3 cellular contexts compared by ENCODE assay signal in the genomic region with DNA sequence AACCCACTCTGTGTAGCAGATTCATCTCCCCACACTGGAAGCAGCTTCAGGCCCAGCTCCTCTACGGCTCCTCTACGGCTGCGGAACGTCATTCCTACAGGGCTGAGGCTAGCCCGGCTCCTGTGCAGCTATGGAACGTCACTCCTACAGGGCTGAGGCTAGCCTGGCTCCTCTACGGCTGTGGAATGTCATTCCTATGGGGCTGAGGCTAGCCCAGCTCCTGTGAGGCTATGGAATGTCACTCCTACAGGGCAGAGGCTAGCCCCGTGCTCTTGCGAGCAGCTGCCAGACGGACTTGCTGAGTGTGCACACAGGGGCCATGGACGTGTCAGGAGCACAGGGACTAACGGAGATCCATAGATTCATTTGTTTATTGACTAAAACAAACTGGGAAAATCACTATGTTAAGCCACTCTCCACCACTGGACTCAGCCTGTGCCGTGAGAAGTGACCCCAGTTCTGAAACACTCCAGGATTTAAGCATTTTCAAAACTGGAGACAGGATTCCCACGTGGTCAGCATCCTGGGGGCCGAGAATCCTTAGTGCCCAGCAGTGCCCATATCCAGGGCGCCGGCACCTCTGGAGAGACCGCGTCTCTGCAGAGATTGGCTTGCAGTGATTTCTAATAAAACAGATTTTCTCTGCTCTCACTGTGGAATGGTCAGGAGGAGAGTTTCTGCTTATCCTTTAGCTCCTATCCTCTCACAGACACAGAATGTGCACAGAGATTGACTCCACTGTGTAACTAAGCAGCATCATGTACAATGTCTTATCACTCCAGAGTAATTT.
TF ChIP-seq lines count a peak whose summit lies in the region.

No MANE protein-coding gene starts in this region.

TF ChIP-seq in A549, 52 proteins besides CTCF, POLR2A, EP300 and RAD21:
- TF ChIP-seq MAFK (IDR thresholded peaks at IDR 0.05; ENCODE audit: partially characterized antibody) (peak; percentile 12), ZFP36 (IDR thresholded peaks at IDR 0.05; ENCODE audit: borderline replicate concordance, partially characterized antibody) (no peak)

TF ChIP-seq in WTC11, 78 proteins besides CTCF, POLR2A, EP300 and RAD21:
- TF ChIP-seq SMAD4 (CRISPR knock-in tag; IDR thresholded peaks at IDR 0.05) (no peak), SMAD3 (CRISPR knock-in tag; IDR thresholded peaks at IDR 0.05; ENCODE audit: borderline replicate concordance) (no peak), ELF4 (CRISPR knock-in tag; IDR thresholded peaks at IDR 0.05; ENCODE audit: low read depth) (no peak), SP1 (CRISPR knock-in tag; conservative IDR thresholded peaks at IDR 0.05) (no peak), IRF1 (CRISPR knock-in tag; IDR thresholded peaks at IDR 0.05) (no peak), ZNF317 (CRISPR knock-in tag; IDR thresholded peaks at IDR 0.05; ENCODE audit: borderline replicate concordance, low read depth) (no peak), ZNF671 (CRISPR knock-in tag; IDR thresholded peaks at IDR 0.05) (no peak), TP53 (CRISPR knock-in tag; IDR thresholded peaks at IDR 0.05) (no peak), RORB (CRISPR knock-in tag; IDR thresholded peaks at IDR 0.05) (no peak), RELA (CRISPR knock-in tag; IDR thresholded peaks at IDR 0.05; ENCODE audit: borderline replicate concordance) (no peak), SOX15 (CRISPR knock-in tag; IDR thresholded peaks at IDR 0.05) (no peak), NR3C1 (CRISPR knock-in tag; conservative IDR thresholded peaks at IDR 0.05; ENCODE audit: low read depth) (no peak), KAT7 (CRISPR knock-in tag; IDR thresholded peaks at IDR 0.05; ENCODE audit: borderline replicate concordance) (no peak), USF1 (CRISPR knock-in tag; IDR thresholded peaks at IDR 0.05) (no peak)
- TF ChIP-seq, protein P1, sequence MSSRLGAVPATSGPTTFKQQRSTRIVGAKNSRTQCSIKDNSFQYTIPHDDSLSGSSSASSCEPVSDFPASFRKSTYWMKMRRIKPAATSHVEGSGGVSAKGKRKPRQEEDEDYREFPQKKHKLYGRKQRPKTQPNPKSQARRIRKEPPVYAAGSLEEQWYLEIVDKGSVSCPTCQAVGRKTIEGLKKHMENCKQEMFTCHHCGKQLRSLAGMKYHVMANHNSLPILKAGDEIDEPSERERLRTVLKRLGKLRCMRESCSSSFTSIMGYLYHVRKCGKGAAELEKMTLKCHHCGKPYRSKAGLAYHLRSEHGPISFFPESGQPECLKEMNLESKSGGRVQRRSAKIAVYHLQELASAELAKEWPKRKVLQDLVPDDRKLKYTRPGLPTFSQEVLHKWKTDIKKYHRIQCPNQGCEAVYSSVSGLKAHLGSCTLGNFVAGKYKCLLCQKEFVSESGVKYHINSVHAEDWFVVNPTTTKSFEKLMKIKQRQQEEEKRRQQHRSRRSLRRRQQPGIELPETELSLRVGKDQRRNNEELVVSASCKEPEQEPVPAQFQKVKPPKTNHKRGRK (CRISPR knock-in tag; IDR thresholded peaks at IDR 0.05; ENCODE audit: borderline replicate concordance) = no peak
- TF ChIP-seq, protein P2, sequence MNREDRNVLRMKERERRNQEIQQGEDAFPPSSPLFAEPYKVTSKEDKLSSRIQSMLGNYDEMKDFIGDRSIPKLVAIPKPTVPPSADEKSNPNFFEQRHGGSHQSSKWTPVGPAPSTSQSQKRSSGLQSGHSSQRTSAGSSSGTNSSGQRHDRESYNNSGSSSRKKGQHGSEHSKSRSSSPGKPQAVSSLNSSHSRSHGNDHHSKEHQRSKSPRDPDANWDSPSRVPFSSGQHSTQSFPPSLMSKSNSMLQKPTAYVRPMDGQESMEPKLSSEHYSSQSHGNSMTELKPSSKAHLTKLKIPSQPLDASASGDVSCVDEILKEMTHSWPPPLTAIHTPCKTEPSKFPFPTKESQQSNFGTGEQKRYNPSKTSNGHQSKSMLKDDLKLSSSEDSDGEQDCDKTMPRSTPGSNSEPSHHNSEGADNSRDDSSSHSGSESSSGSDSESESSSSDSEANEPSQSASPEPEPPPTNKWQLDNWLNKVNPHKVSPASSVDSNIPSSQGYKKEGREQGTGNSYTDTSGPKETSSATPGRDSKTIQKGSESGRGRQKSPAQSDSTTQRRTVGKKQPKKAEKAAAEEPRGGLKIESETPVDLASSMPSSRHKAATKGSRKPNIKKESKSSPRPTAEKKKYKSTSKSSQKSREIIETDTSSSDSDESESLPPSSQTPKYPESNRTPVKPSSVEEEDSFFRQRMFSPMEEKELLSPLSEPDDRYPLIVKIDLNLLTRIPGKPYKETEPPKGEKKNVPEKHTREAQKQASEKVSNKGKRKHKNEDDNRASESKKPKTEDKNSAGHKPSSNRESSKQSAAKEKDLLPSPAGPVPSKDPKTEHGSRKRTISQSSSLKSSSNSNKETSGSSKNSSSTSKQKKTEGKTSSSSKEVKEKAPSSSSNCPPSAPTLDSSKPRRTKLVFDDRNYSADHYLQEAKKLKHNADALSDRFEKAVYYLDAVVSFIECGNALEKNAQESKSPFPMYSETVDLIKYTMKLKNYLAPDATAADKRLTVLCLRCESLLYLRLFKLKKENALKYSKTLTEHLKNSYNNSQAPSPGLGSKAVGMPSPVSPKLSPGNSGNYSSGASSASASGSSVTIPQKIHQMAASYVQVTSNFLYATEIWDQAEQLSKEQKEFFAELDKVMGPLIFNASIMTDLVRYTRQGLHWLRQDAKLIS (CRISPR knock-in tag; IDR thresholded peaks at IDR 0.05; ENCODE audit: borderline replicate concordance) = no peak

TF ChIP-seq in H1, 55 proteins besides CTCF, POLR2A, EP300 and RAD21:
- TF ChIP-seq TEAD4 (IDR thresholded peaks at IDR 0.05; ENCODE audit: low read depth, low read length) (peak; percentile 80), SP1 (IDR thresholded peaks at IDR 0.05; ENCODE audit: low read depth, low read length) (no peak)
